9 cellular contexts compared by ENCODE assay signal in genomic region chr15:98646546-98647025, GRCh38. TPM values are rescaled to one million over a fixed set of nuclear protein-coding genes. Genes with fewer than 3 reads are reported as not detected.
DNase-seq lines count a peak whose midpoint lies in the region; ATAC-seq, FAIRE-seq and TF ChIP-seq lines count a peak whose summit lies in the region.
"Had no signal": no experiment of that assay in that cellular context is flagged by ENCODE, and none has a peak within 500 bp of the region (broad histone marks: within the 10 kb centered on the region; RNA-seq: fewer than 3 reads in every experiment).

No MANE protein-coding gene starts in this region.

- peak overlapping the region; percentile 96 for H3K4me3 Mint-ChIP-seq in Calu3 (ENCODE audit: low read depth, unreplicated experiment)

- intact Hi-C loops in Calu3 (cut with micrococcal nuclease; ENCODE audit: unreplicated experiment) (loop anchor here (1.0 kb wide), 1 partner anchor 37 kb away; no protein-coding TSS in a partner anchor), pancreas (cut with DNase I) (no loop called here)

- H3K4me1 Mint-ChIP-seq in Calu3 (ENCODE audit: low read depth, unreplicated experiment): peaks cover 2% of the 10 kb centered on the region

- H3K27me3 Mint-ChIP-seq in Calu3 (ENCODE audit: unreplicated experiment): no peaks in the 10 kb centered on the region

- DNase-seq in Calu3 (no peak), Peyer's patch (no peak), epithelial cell of proximal tubule (ENCODE audit: low read depth) (no peak), pancreas (no peak), AG08395 (ENCODE audit: low spot score) (no peak), retina (no peak)
- DNase-seq: cortex of kidney had no signal

- H3K4me3 ChIP-seq in Peyer's patch (peak overlapping the region; percentile 63 to 87 (median 71)), epithelial cell of proximal tubule (ENCODE audit: low read depth, low read length) (peak overlapping the region; percentile 89), pancreas (peak overlapping the region; percentile 63 to 96 (median 70))

- H3K9me3 Mint-ChIP-seq in Calu3 (ENCODE audit: low read depth, unreplicated experiment): no peaks in the 10 kb centered on the region

- peaks cover 50% of the 10 kb centered on the region for H3K36me3 Mint-ChIP-seq in Calu3 (ENCODE audit: insufficient read depth, unreplicated experiment)

- H3K27ac ChIP-seq in Peyer's patch (peak overlapping the region in 2 of 4 donors; percentile 83 to 92), pancreas (peak overlapping the region in 3 of 4 donors; percentile 73 to 95 (median 94))

- TF ChIP-seq POLR2A in Peyer's patch (IDR thresholded peaks at IDR 0.05): no peak

- FAIRE-seq in pancreas (lab: Jason Lieb, UNC): no peak

- CTCF ChIA-PET in Calu3 (lab: Charles Lee): interaction anchor here (0.6 to 2.2 kb wide), 6 partner anchors 9 to 212 kb away, joined by 3 to 9 read pairs (median 3); no protein-coding TSS in a partner anchor

- H3K27me3 ChIP-seq in Peyer's patch (no peaks in the 10 kb centered on the region), pancreas (no peaks in the 10 kb centered on the region)

- TSS peak; percentile 58 for BruUV-seq in Calu3 (replicated peaks; lab: Mats Ljungman, UMichigan)

- H3K9me3 ChIP-seq in Peyer's patch: no peaks in the 10 kb centered on the region
- H3K9me3 ChIP-seq in pancreas: no peaks in the 10 kb centered on the region

- 4 to 5% methylated on average over 7 of the region's 7 CpGs for WGBS in pancreas, 2 donors

- H3K36me3 ChIP-seq in Peyer's patch (no peaks in the 10 kb centered on the region), pancreas (no peaks in the 10 kb centered on the region)

- no peak for ATAC-seq in pancreas
- ATAC-seq in HG03378 (IDR thresholded peaks at IDR 0.05; ENCODE audit: unreplicated experiment): no peak
- ATAC-seq in GM19035 (IDR thresholded peaks at IDR 0.05; ENCODE audit: unreplicated experiment): no peak

- H3K27ac Mint-ChIP-seq in Calu3 (ENCODE audit: unreplicated experiment): peak overlapping the region; percentile 57

- H3K4me1 ChIP-seq in Peyer's patch: peaks cover 0 to 13% (median under 1%) of the 10 kb centered on the region in 4 donors
- peaks cover under 1 to 12% (median 7%) of the 10 kb centered on the region in 3 donors for H3K4me1 ChIP-seq in pancreas

- TF ChIP-seq CTCF in Calu3 (IDR thresholded peaks at IDR 0.05; ENCODE audit: unreplicated experiment) (no peak), Peyer's patch (IDR thresholded peaks at IDR 0.05) (no peak), epithelial cell of proximal tubule (conservative IDR thresholded peaks at IDR 0.05; ENCODE audit: low read depth, low read length) (no peak), pancreas (IDR thresholded peaks at IDR 0.05) (no peak)

RNA-seq across cellular contexts. Expression of gene IGF1R, which starts 1.8 kb away (rescaled TPM):
- 55.5 and 73.9 TPM in 2 replicates for total RNA-seq in Calu3 (2022)
- 100 to 1,000 TPM in 2 of 4 donors, 10 to 100 TPM in 2; 29.6 to 176 (median 88.1) TPM for total RNA-seq in Peyer's patch
- total RNA-seq in epithelial cell of proximal tubule: 14.5 and 29.9 TPM in 2 replicates
- 10 to 100 TPM; 29.9 to 50.3 (median 36.7) TPM for total RNA-seq in pancreas
- polyA plus RNA-seq in pancreas: 1 to 10 TPM; 8.1 to 8.8 TPM
